In the genomic region with DNA sequence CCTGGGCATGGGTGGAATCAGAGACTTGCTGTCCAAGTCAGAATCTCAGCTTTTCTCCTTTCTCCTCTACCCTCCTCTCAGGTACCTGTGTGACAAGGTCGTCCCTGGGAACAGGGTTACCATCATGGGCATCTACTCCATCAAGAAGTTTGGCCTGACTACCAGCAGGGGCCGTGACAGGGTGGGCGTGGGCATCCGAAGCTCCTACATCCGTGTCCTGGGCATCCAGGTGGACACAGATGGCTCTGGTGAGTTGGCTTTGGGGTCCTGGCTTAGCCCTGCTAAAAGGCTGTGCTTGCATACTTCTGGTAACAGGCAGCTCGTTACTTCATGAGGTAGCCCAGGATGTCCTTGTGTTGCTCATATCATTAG, we compare ENCODE assay signal across 18 cellular contexts. TPM values are rescaled to one million over a fixed set of nuclear protein-coding genes. Genes with fewer than 3 reads are reported as not detected.
A peak's percentile ranks its signal among the peaks of the same experiment; 100 is the strongest.
DNase-seq lines count a peak whose midpoint lies in the region; ATAC-seq, FAIRE-seq and TF ChIP-seq lines count a peak whose summit lies in the region.
"Had no signal": no experiment of that assay in that cellular context is flagged by ENCODE, and none has a peak within 500 bp of the region (broad histone marks: within the 10 kb centered on the region; RNA-seq: fewer than 3 reads in every experiment).

No MANE protein-coding gene starts in this region.

- no peak for DNase-seq in GM12864 (ENCODE audit: low read depth)
- DNase-seq in GM12878 (ENCODE audit: low read depth, low spot score), result no peak
- no peak for DNase-seq in spleen
- DNase-seq in NCI-H1105 (lab: John Stamatoyannopoulos, UW), result no peak
- no peak for DNase-seq in NK-92 (lab: John Stamatoyannopoulos, UW; ENCODE audit: unreplicated experiment)
- no peak for DNase-seq in posterior cingulate gyrus
- DNase-seq in effector memory CD4-positive, alpha-beta T cell, result no peak
- DNase-seq: activated CD4-positive, alpha-beta T cell treated with anti-CD3 and anti-CD28 coated beads, Interleukin-2, amount 10 ng/mL, durations not matched to agents 24 days and 14 days; DMS79 treated with DMSO at 0.1 percent for 48 hours; foreskin fibroblast; mesenchymal stem cell; NCI-H82; stimulated activated CD4-positive, alpha-beta T cell treated with anti-CD3 and anti-CD28 coated beads, Interleukin-4, amount 100 ng/mL, for 4 hours; T1000; uterus had no signal

- H3K79me2 ChIP-seq in GM12878 (ENCODE audit: control insufficient read depth, insufficient read depth, low read length), result peaks cover 5% of the 10 kb centered on the region

- BruUV-seq in GM12878 (replicated peaks; lab: Mats Ljungman, UMichigan), result no TSS peak

- 3% methylated on average over 6 of the region's 6 CpGs for WGBS in GM12878 (ENCODE audit: insufficient coverage, insufficient replicate concordance, low lambda C conversion rate, missing lambda C conversion rate)
- 75 to 93% (median 83%) methylated on average over 6 of the region's 6 CpGs for WGBS in spleen, 5 donors

- no peak for TF ChIP-seq EP300 in GM12878 (IDR thresholded peaks at IDR 0.05; ENCODE audit: borderline replicate concordance in 1 of 2, control insufficient read depth in 1 of 2, low read depth in 2 of 2, low read length in 2 of 2)

- no peaks in the 10 kb centered on the region for H4K20me1 ChIP-seq in GM12878 (ENCODE audit: control insufficient read depth, insufficient read depth)

- H2AFZ ChIP-seq in GM12878 (ENCODE audit: control insufficient read depth, low read depth, low read length), result no peak overlapping the region; the same call in 1 of the 2 replicates

- no peaks in the 10 kb centered on the region for H3K27me3 ChIP-seq in GM12878 (replicated peaks in 1 of 2; ENCODE audit: control insufficient read depth in 2 of 2, insufficient read depth in 2 of 2, low read length in 1 of 2)
- no peaks in the 10 kb centered on the region for H3K27me3 ChIP-seq in spleen (replicated peaks in 1 of 7)
- no peaks in the 10 kb centered on the region for H3K27me3 ChIP-seq in effector memory CD4-positive, alpha-beta T cell (replicated peaks; ENCODE audit: control insufficient read depth, insufficient read depth, low read length, poor library complexity, severe bottlenecking)
- H3K27me3 ChIP-seq: cardiac muscle cell, uterus had no signal

- peak; percentile 84 for FAIRE-seq in GM12878 (lab: Jason Lieb, UNC)
- FAIRE-seq: endometrium had no signal

- intact Hi-C loops in GM12878 (cut with micrococcal nuclease; ENCODE audit: unreplicated experiment), result loop anchor here (1.0 to 5.0 kb wide), 4 partner anchors 34 to 172 kb away; no protein-coding TSS in a partner anchor
- intact Hi-C loops in spleen (cut with DNase I; ENCODE audit: low total_unique reads), result no loop called here
- intact Hi-C loops in posterior cingulate gyrus (cut with DNase I), result no loop called here

- H3K27ac ChIP-seq in GM12878 (ENCODE audit: control insufficient read depth, insufficient read depth) (peak overlapping the region; percentile 83), spleen (peak overlapping the region; percentile 49 to 88 (median 78))
- H3K27ac ChIP-seq in effector memory CD4-positive, alpha-beta T cell (ENCODE audit: insufficient read depth, low read length, poor library complexity, severe bottlenecking), result no peak overlapping the region
- H3K27ac ChIP-seq: cardiac muscle cell, uterus had no signal

- in situ Hi-C loops in GM12878 (cut with MboI), result loop anchor here (25.0 kb wide), 1 partner anchor 1102 kb away; the partner anchor contains the start of gene FOXRED2

- POLR2A ChIA-PET in GM12878 (lab: Charles Lee), result interaction anchor here (1.0 to 4.5 kb wide), 11 partner anchors 9 to 102 kb away, joined by 3 to 46 read pairs (median 14); partner anchors contain the start of genes HMOX1 and MCM5

- CTCF ChIA-PET in GM12878 (lab: Yijun Ruan, JAX), result interaction anchor here (0.6 to 6.1 kb wide), 24 partner anchors 10 to 512 kb away, joined by 3 to 78 read pairs (median 5); partner anchors contain the start of genes HMOX1 and TOM1

- H3K4me3 ChIP-seq in GM12864 (ENCODE audit: low read depth, low read length), result peak overlapping the region; percentile 9
- H3K4me3 ChIP-seq in GM12878, result peak overlapping the region; percentile 45; the same call in 1 of the 2 replicates
- H3K4me3 ChIP-seq in spleen, result peak overlapping the region in 1 of 8 donors; percentile 36
- H3K4me3 ChIP-seq in effector memory CD4-positive, alpha-beta T cell (ENCODE audit: insufficient read depth, low read depth, low read length, poor library complexity, severe bottlenecking), result no peak overlapping the region
- H3K4me3 ChIP-seq: cardiac muscle cell, uterus had no signal

- peak overlapping the region; percentile 70 for H3K4me2 ChIP-seq in GM12878 (ENCODE audit: control insufficient read depth, insufficient read depth)

- H3K9me3 ChIP-seq in GM12878 (replicated peaks; ENCODE audit: control insufficient read depth, insufficient read depth, low read length) (no peaks in the 10 kb centered on the region), spleen (no peaks in the 10 kb centered on the region)
- no peaks in the 10 kb centered on the region for H3K9me3 ChIP-seq in effector memory CD4-positive, alpha-beta T cell (ENCODE audit: control insufficient read depth, low read length)
- H3K9me3 ChIP-seq: uterus had no signal

- H3K4me1 ChIP-seq in GM12878 (ENCODE audit: control insufficient read depth, insufficient read depth, low read length) (peaks cover 27% of the 10 kb centered on the region), spleen (peaks cover 6 to 66% (median 30%) of the 10 kb centered on the region in 6 donors)
- H3K4me1 ChIP-seq in effector memory CD4-positive, alpha-beta T cell (ENCODE audit: control insufficient read depth, insufficient read depth, low read length, poor library complexity, severe bottlenecking), result no peaks in the 10 kb centered on the region
- H3K4me1 ChIP-seq: uterus had no signal

- RAD21 ChIA-PET in GM12878 (lab: Charles Lee; ENCODE audit: unreplicated experiment), result interaction anchor here (0.7 to 6.3 kb wide), 20 partner anchors 9 to 217 kb away, joined by 3 to 112 read pairs (median 8); partner anchors contain the start of genes HMOX1 and MCM5

- TF ChIP-seq CTCF in GM12864 (IDR thresholded peaks at IDR 0.05; ENCODE audit: low read depth, low read length, missing control alignments) (peak; percentile 17), GM12878 (IDR thresholded peaks at IDR 0.05 in 2 of 3, conservative IDR thresholded peaks at IDR 0.05 in 1 of 3; ENCODE audit: control insufficient read depth in 2 of 3, extremely low read depth in 1 of 3, insufficient read depth in 1 of 3, low read depth in 3 of 3, low read length in 3 of 3) (0 out of 6 replicates have a peak, but pooled peaks of 1 of the 3 experiments have one; percentile 18), spleen (IDR thresholded peaks at IDR 0.05 in 8 of 11, conservative IDR thresholded peaks at IDR 0.05 in 3 of 11) (no peak)

- peak overlapping the region; percentile 48 for H3K9ac ChIP-seq in GM12878 (ENCODE audit: control insufficient read depth, insufficient read depth, low read length)

- no peak for TF ChIP-seq RAD21 in GM12878 (IDR thresholded peaks at IDR 0.05; ENCODE audit: insufficient read depth, low read depth, low read length)

- H3K36me3 ChIP-seq in GM12878 (ENCODE audit: control insufficient read depth in 2 of 2, insufficient read depth in 2 of 2, low read length in 1 of 2) (peaks cover 31 to 49% of the 10 kb centered on the region in 2 experiments), spleen (peaks cover 0 to 100% (median 91%) of the 10 kb centered on the region in 6 donors)
- peaks cover 92% of the 10 kb centered on the region for H3K36me3 ChIP-seq in effector memory CD4-positive, alpha-beta T cell (ENCODE audit: control insufficient read depth, insufficient read depth, low read length)
- H3K36me3 ChIP-seq: uterus had no signal

- no peak; the same call in 1 of the 2 replicates for TF ChIP-seq POLR2A in GM12878 (IDR thresholded peaks at IDR 0.05; ENCODE audit: low read depth, low read length)
- no peak for TF ChIP-seq POLR2A in spleen (IDR thresholded peaks at IDR 0.05)

- SMC1A ChIA-PET in GM12878 (lab: Charles Lee; ENCODE audit: uncharacterized antibody, unreplicated experiment), result interaction anchor here (0.7 to 5.1 kb wide), 21 partner anchors 10 to 238 kb away, joined by 3 to 79 read pairs (median 5); partner anchors contain the start of genes APOL6, MCM5 and TOM1

- peak; percentile 2 for ATAC-seq in HG02642 (IDR thresholded peaks at IDR 0.05; ENCODE audit: poor library complexity, unreplicated experiment)
- ATAC-seq in GM12878, result peak; percentile 1; the same call in 2 of the 3 replicates

RNA-seq across cellular contexts. Expression of gene MCM5, which starts 10.7 kb away (rescaled TPM):
- 242 and 271 TPM in 2 replicates for total RNA-seq in GM12878 (2013; cell fraction: nucleolus; rRNA removed)
- total RNA-seq in GM12878 (2014; rRNA removed) (251 and 253 TPM in 2 replicates), GM12878 (2014; rRNA removed; fragmentation: Illumina TruSeq; extraction: Trizol) (84.6 and 100 TPM in 2 replicates), GM12878 (2021) (277 and 301 TPM in 2 replicates), spleen (10 to 100 TPM; 51.8 to 96.3 (median 64.8) TPM)
- 32.5 TPM for polyA plus RNA-seq in GM12878 (2011; ENCODE audit: low read depth)
- polyA plus RNA-seq in GM12878 (2011; rRNA removed) (97.8 and 186 TPM in 2 replicates), GM12878 (2014; fragmentation: Illumina TruSeq; extraction: Trizol) (35.9 and 98.0 TPM in 2 replicates), GM12878 (2014; fragmentation: Nextera tagmentation; extraction: Ambion mirVana) (10 to 100 TPM; 14.1 to 22.1 TPM), GM12878 (2014; rRNA removed) (142 and 197 TPM in 2 replicates), GM12878 (2016; fragmentation: Nextera tagmentation; extraction: Ambion mirVana) (100 to 1,000 TPM; 348 to 360 TPM), spleen (10 to 100 TPM; 45.2 to 57.3 (median 49.0) TPM)
- 163 and 222 TPM in 2 replicates for polyA plus RNA-seq in GM12878 (2011; cell fraction: cytosol; rRNA removed)
- 384 and 412 TPM in 2 replicates for polyA plus RNA-seq in GM12878 (2011; cell fraction: nucleus; rRNA removed)
- polyA plus RNA-seq in GM12878 (2012), result 85.2 and 127 TPM in 2 replicates
- 280 and 293 TPM in 2 replicates for polyA minus RNA-seq in GM12878 (2011; rRNA and poly(A)+ RNA removed)
- 86.7 and 136 TPM in 2 replicates for polyA minus RNA-seq in GM12878 (2011; cell fraction: cytosol; rRNA and poly(A)+ RNA removed)
- polyA minus RNA-seq in GM12878 (2011; cell fraction: nucleus; rRNA and poly(A)+ RNA removed), result 114 and 175 TPM in 2 replicates

RNA-seq across cellular contexts. Expression of gene HMOX1, which starts 29.8 kb away (rescaled TPM):
- total RNA-seq in GM12878 (2013; cell fraction: nucleolus; rRNA removed), result 7.3 and 7.5 TPM in 2 replicates
- total RNA-seq in GM12878 (2014; rRNA removed) (17.5 and 24.1 TPM in 2 replicates), GM12878 (2014; rRNA removed; fragmentation: Illumina TruSeq; extraction: Trizol) (9.9 and 12.5 TPM in 2 replicates), GM12878 (2021) (20.2 and 21.9 TPM in 2 replicates), spleen (100 to 1,000 TPM; 351 to 930 (median 819) TPM)
- 9.7 TPM for polyA plus RNA-seq in GM12878 (2011; ENCODE audit: low read depth)
- polyA plus RNA-seq in GM12878 (2011; rRNA removed) (15.8 and 36.7 TPM in 2 replicates), GM12878 (2014; fragmentation: Illumina TruSeq; extraction: Trizol) (9.9 and 18.3 TPM in 2 replicates), GM12878 (2014; fragmentation: Nextera tagmentation; extraction: Ambion mirVana) (1 to 10 TPM; 1.5 to 2.4 TPM), GM12878 (2014; rRNA removed) (22.9 and 30.6 TPM in 2 replicates), GM12878 (2016; fragmentation: Nextera tagmentation; extraction: Ambion mirVana) (10 to 100 TPM; 16.9 to 19.3 TPM), spleen (100 to 1,000 TPM; 178 to 629 (median 302) TPM)
- 55.4 and 56.2 TPM in 2 replicates for polyA plus RNA-seq in GM12878 (2011; cell fraction: cytosol; rRNA removed)
- polyA plus RNA-seq in GM12878 (2011; cell fraction: nucleus; rRNA removed), result 31.5 and 37.5 TPM in 2 replicates
- 9.3 and 19.2 TPM in 2 replicates for polyA plus RNA-seq in GM12878 (2012)
- 13.0 and 30.4 TPM in 2 replicates for polyA minus RNA-seq in GM12878 (2011; rRNA and poly(A)+ RNA removed)
- 10.2 and 10.8 TPM in 2 replicates for polyA minus RNA-seq in GM12878 (2011; cell fraction: cytosol; rRNA and poly(A)+ RNA removed)
- polyA minus RNA-seq in GM12878 (2011; cell fraction: nucleus; rRNA and poly(A)+ RNA removed), result 7.7 and 15.9 TPM in 2 replicates

Comparison
In these comparisons a context has a peak if more than half of its experiments do, and no peak if none do; other contexts are left out.
1. RNA of gene HMOX1, which starts 29.8 kb away (total RNA-seq): 351 to 930 TPM in spleen; 7.3 to 24.1 TPM in GM12878; every median in the first group is over 10 times any median in the second.